8 cellular contexts compared by ENCODE assay signal in the genomic region with DNA sequence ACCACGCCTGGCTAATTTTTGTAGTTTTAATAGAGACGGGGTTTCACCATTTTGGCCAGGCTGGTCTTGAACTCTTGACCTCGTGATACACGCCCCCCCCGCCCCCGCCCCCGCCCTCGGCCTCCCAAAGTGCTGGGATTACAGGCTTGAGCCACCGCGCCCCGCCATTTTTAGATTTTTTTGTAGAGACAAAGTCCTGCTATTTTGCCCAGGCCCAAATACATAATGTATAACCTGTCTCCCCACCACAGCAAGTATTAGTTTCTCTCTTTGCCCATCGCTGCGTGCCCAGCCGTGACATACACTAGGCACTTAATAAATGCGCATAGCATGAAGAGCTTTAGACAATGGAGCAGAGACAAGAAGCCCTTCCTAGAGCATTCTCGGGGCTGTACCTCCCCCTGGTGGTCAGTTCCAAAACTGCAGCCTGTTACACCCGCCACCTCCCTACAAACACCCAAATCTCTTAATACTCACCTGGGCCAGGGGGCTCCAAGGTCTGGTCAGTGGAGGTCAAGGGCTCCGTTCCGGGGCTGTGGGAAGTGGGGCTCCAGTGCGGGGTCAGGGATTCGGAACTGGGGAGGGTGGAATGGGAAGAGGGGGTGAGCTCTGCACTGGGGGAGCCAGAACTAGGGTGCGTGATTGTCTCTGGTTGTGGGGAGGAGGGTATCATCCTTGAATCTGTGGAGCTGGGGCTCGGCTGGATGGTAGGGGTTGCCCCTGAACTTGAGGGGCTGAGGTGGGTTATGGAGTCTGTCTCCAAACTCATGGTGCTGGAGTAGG. TPM values are rescaled to one million over a fixed set of nuclear protein-coding genes. Genes with fewer than 3 reads are reported as not detected.
A peak's percentile ranks its signal among the peaks of the same experiment; 100 is the strongest.
DNase-seq lines count a peak whose midpoint lies in the region; ATAC-seq, FAIRE-seq and TF ChIP-seq lines count a peak whose summit lies in the region.

No MANE protein-coding gene starts in this region.

- peaks cover 2% of the 10 kb centered on the region for H3K4me1 ChIP-seq in mesenchymal stem cell (ENCODE audit: control insufficient read depth, insufficient read depth, low read depth, low read length)

- no peak overlapping the region for H2BK120ac ChIP-seq in mesenchymal stem cell (ENCODE audit: low read depth, low read length)

- H3K4me2 ChIP-seq in mesenchymal stem cell (ENCODE audit: low read length, poor library complexity, severe bottlenecking) = no peak overlapping the region

- H2AK5ac ChIP-seq in mesenchymal stem cell (ENCODE audit: low read length, severe bottlenecking) = no peak overlapping the region

- TF ChIP-seq CTCF in AG09319 (IDR thresholded peaks at IDR 0.05; ENCODE audit: low read depth, low read length) = peak; percentile 87

- no peak overlapping the region for H3K27ac ChIP-seq in mesenchymal stem cell (ENCODE audit: low read length, poor library complexity, severe bottlenecking)

- peak; percentile 53 for FAIRE-seq in H54 (lab: Jason Lieb, UNC)

- H3K4me3 ChIP-seq in mesenchymal stem cell (ENCODE audit: insufficient read depth in 1 of 2, low read depth in 1 of 2, low read length in 2 of 2) = no peak overlapping the region

- no peaks in the 10 kb centered on the region for H3K9me3 ChIP-seq in mesenchymal stem cell (ENCODE audit: control insufficient read depth, low read length)

- no peak overlapping the region for H2BK5ac ChIP-seq in mesenchymal stem cell (ENCODE audit: low read depth, low read length, poor library complexity, severe bottlenecking)

- no peaks in the 10 kb centered on the region for H3K36me3 ChIP-seq in mesenchymal stem cell (ENCODE audit: control insufficient read depth in 1 of 2, insufficient read depth in 2 of 2, low read depth in 1 of 2, low read length in 2 of 2)

- DNase-seq in AG09319 (ENCODE audit: extremely low read depth, low read depth) (peak; percentile 23), H54 (ENCODE audit: insufficient read length, low spot score) (peak; percentile 77), NCI-H69 (lab: John Stamatoyannopoulos, UW) (peak; percentile 74), mesenchymal stem cell (peak; percentile 73)
- peak; percentile 78 to 83 for DNase-seq in activated CD4-positive, alpha-beta T cell treated with anti-CD3 and anti-CD28 coated beads, Interleukin-2, amount 50 U/mL, for 4 hours
- DNase-seq in effector CD4-positive, alpha-beta T cell = peak; percentile 75
- DNase-seq in stimulated activated CD8-positive, alpha-beta memory T cell treated with anti-CD3 and anti-CD28 coated beads, Interleukin-2, amount 100 ng/mL, for 1 hour (ENCODE audit: low read depth in 2 of 2) = peak; percentile 66 to 69

- no peak overlapping the region for H2AFZ ChIP-seq in mesenchymal stem cell (ENCODE audit: low read depth, low read length)

- no peak for ATAC-seq in GM21390 (IDR thresholded peaks at IDR 0.05; ENCODE audit: unreplicated experiment)

- peaks cover 26 to 28% of the 10 kb centered on the region in 2 experiments for H3K27me3 ChIP-seq in mesenchymal stem cell (ENCODE audit: control insufficient read depth in 1 of 2, insufficient read depth in 1 of 2, low read length in 2 of 2)

- 29% methylated on average over 14 of the region's 23 CpGs for WGBS in mesenchymal stem cell

- H3K14ac ChIP-seq in mesenchymal stem cell (ENCODE audit: low read length in 2 of 2) = no peak overlapping the region

- H3K9ac ChIP-seq in mesenchymal stem cell (ENCODE audit: low read length) = no peak overlapping the region

- no peaks in the 10 kb centered on the region for H3K79me1 ChIP-seq in mesenchymal stem cell (replicated peaks; ENCODE audit: low read length, poor library complexity, severe bottlenecking)

- no peak overlapping the region for H4K91ac ChIP-seq in mesenchymal stem cell (ENCODE audit: low read length)

- H3K23ac ChIP-seq in mesenchymal stem cell (ENCODE audit: low read length in 2 of 2) = no peak overlapping the region

- no peak overlapping the region for H3K18ac ChIP-seq in mesenchymal stem cell (ENCODE audit: low read depth in 1 of 2, low read length in 2 of 2)

- H4K8ac ChIP-seq in mesenchymal stem cell (ENCODE audit: low read length) = no peak overlapping the region

- H3K4ac ChIP-seq in mesenchymal stem cell (ENCODE audit: low read depth in 1 of 2, low read length in 2 of 2) = no peak overlapping the region

- TF ChIP-seq POLR2A in H54 (IDR thresholded peaks at IDR 0.05; ENCODE audit: low read depth, low read length) = no peak

- H2BK12ac ChIP-seq in mesenchymal stem cell (ENCODE audit: low read length in 2 of 2) = no peak overlapping the region

- H2BK15ac ChIP-seq in mesenchymal stem cell (ENCODE audit: low read depth, poor library complexity, severe bottlenecking) = no peak overlapping the region

RNA-seq across cellular contexts. Expression of gene IQCN, which starts 22.5 kb away (rescaled TPM):
- 0.30 TPM for polyA plus RNA-seq in mesenchymal stem cell (2013, experiment 1 of 2)
- polyA plus RNA-seq in mesenchymal stem cell (2013, experiment 2 of 2) = 0.33 TPM

RNA-seq across cellular contexts. Expression of gene PDE4C, which starts 25.5 kb away (rescaled TPM):
- 0.04 TPM for polyA plus RNA-seq in mesenchymal stem cell (2013, experiment 1 of 2)
- not detected for polyA plus RNA-seq in mesenchymal stem cell (2013, experiment 2 of 2)

RNA-seq across cellular contexts. Expression of gene JUND, which starts 29.6 kb away (rescaled TPM):
- 173 TPM for polyA plus RNA-seq in mesenchymal stem cell (2013, experiment 1 of 2)
- 178 TPM for polyA plus RNA-seq in mesenchymal stem cell (2013, experiment 2 of 2)

RNA-seq across cellular contexts. Expression of gene RAB3A, which starts 47.9 kb away (rescaled TPM):
- polyA plus RNA-seq in mesenchymal stem cell (2013, experiment 1 of 2) = 5.6 TPM
- 5.8 TPM for polyA plus RNA-seq in mesenchymal stem cell (2013, experiment 2 of 2)

RNA-seq across cellular contexts. Expression of gene MPV17L2, which starts 58.8 kb away (rescaled TPM):
- polyA plus RNA-seq in mesenchymal stem cell (2013, experiment 1 of 2) = 19.7 TPM
- 20.2 TPM for polyA plus RNA-seq in mesenchymal stem cell (2013, experiment 2 of 2)

Comparison
In these comparisons a context has a peak if more than half of its experiments do, and no peak if none do; other contexts are left out.
1. DNase-seq: peak in every context shown above with its lines; median percentile 80 in activated CD4-positive, alpha-beta T cell treated with anti-CD3 and anti-CD28 coated beads, Interleukin-2, amount 50 U/mL, for 4 hours; 77 in H54; 75 in effector CD4-positive, alpha-beta T cell; 74 in NCI-H69; 73 in mesenchymal stem cell; 68 in stimulated activated CD8-positive, alpha-beta memory T cell treated with anti-CD3 and anti-CD28 coated beads, Interleukin-2, amount 100 ng/mL, for 1 hour; 23 in AG09319.